Comparison of ENCODE assay signal across 1 cellular context in genomic region chr6:43052225-43052841, GRCh38.
TF ChIP-seq lines count a peak whose summit lies in the region.

No MANE protein-coding gene starts in this region.

TF ChIP-seq in K562, 482 proteins besides CTCF, POLR2A, EP300 and RAD21:
- TF ChIP-seq FOXO4 (CRISPR knock-in tag; IDR thresholded peaks at IDR 0.05): no peak
- TF ChIP-seq ETV1 (tag; conservative IDR thresholded peaks at IDR 0.05; ENCODE audit: low read depth): no peak
- no peak for TF ChIP-seq FOXK1 (CRISPR knock-in tag; IDR thresholded peaks at IDR 0.05; ENCODE audit: borderline replicate concordance)
- TF ChIP-seq POLR2AphosphoS5 (IDR thresholded peaks at IDR 0.05; ENCODE audit: control insufficient read depth, insufficient read depth, low read depth, low read length): no peak
- peak; percentile 62 for TF ChIP-seq POLR2G (IDR thresholded peaks at IDR 0.05; ENCODE audit: low read depth, low read length)
- no peak for TF ChIP-seq SAP30 (IDR thresholded peaks at IDR 0.05; ENCODE audit: borderline replicate concordance, insufficient read depth, low read depth, low read length, poor library complexity, severe bottlenecking)
- TF ChIP-seq ZNF639 (CRISPR knock-in tag; conservative IDR thresholded peaks at IDR 0.05 in 1 of 2, IDR thresholded peaks at IDR 0.05 in 1 of 2): 0 out of 4 replicates have a peak, but pooled peaks of 1 of the 2 experiments have one; percentile 3
- 0 out of 2 replicates have a peak, but pooled peaks have one; percentile 29 for TF ChIP-seq CBFB (CRISPR knock-in tag; IDR thresholded peaks at IDR 0.05)
- TF ChIP-seq NR2F6 (CRISPR knock-in tag; IDR thresholded peaks at IDR 0.05): no peak
- no peak for TF ChIP-seq ZKSCAN8 (CRISPR knock-in tag; IDR thresholded peaks at IDR 0.05)
- 0 out of 4 replicates have a peak, but pooled peaks of 1 of the 2 experiments have one; percentile 28 for TF ChIP-seq FOXA3 (CRISPR knock-in tag; conservative IDR thresholded peaks at IDR 0.05 in 1 of 2, IDR thresholded peaks at IDR 0.05 in 1 of 2)
- no peak for TF ChIP-seq NRF1 (conservative IDR thresholded peaks at IDR 0.05 in 1 of 2, IDR thresholded peaks at IDR 0.05 in 1 of 2)
- no peak for TF ChIP-seq HCFC1 (IDR thresholded peaks at IDR 0.05; ENCODE audit: low read depth, low read length)
- TF ChIP-seq GATA2 (CRISPR knock-in tag; IDR thresholded peaks at IDR 0.05): 0 out of 2 replicates have a peak, but pooled peaks have one; percentile 41
- TF ChIP-seq, protein P1, sequence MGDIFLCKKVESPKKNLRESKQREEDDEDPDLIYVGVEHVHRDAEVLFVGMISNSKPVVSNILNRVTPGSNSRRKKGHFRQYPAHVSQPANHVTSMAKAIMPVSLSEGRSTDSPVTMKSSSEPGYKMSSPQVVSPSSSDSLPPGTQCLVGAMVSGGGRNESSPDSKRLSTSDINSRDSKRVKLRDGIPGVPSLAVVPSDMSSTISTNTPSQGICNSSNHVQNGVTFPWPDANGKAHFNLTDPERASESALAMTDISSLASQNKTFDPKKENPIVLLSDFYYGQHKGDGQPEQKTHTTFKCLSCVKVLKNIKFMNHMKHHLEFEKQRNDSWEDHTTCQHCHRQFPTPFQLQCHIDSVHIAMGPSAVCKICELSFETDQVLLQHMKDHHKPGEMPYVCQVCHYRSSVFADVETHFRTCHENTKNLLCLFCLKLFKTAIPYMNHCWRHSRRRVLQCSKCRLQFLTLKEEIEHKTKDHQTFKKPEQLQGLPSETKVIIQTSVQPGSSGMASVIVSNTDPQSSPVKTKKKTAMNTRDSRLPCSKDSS (IDR thresholded peaks at IDR 0.05; ENCODE audit: low read depth, partially characterized antibody): no peak
- no peak for TF ChIP-seq MITF (IDR thresholded peaks at IDR 0.05)
- TF ChIP-seq ZNF41 (CRISPR knock-in tag; conservative IDR thresholded peaks at IDR 0.05): no peak
- no peak for TF ChIP-seq RFX5 (IDR thresholded peaks at IDR 0.05; ENCODE audit: low read depth, low read length)
- TF ChIP-seq KAT7 (CRISPR knock-in tag; IDR thresholded peaks at IDR 0.05; ENCODE audit: borderline replicate concordance): peak; percentile 68; the same call in 1 of the 2 replicates
- 0 out of 2 replicates have a peak, but pooled peaks have one; percentile 69 for TF ChIP-seq FOXP1 (CRISPR knock-in tag; IDR thresholded peaks at IDR 0.05)
- no peak for TF ChIP-seq ZNF830 (CRISPR knock-in tag; IDR thresholded peaks at IDR 0.05)
- TF ChIP-seq E2F1 (CRISPR knock-in tag; IDR thresholded peaks at IDR 0.05): peak; percentile 35; the same call in 1 of the 2 replicates
- TF ChIP-seq, protein P2, sequence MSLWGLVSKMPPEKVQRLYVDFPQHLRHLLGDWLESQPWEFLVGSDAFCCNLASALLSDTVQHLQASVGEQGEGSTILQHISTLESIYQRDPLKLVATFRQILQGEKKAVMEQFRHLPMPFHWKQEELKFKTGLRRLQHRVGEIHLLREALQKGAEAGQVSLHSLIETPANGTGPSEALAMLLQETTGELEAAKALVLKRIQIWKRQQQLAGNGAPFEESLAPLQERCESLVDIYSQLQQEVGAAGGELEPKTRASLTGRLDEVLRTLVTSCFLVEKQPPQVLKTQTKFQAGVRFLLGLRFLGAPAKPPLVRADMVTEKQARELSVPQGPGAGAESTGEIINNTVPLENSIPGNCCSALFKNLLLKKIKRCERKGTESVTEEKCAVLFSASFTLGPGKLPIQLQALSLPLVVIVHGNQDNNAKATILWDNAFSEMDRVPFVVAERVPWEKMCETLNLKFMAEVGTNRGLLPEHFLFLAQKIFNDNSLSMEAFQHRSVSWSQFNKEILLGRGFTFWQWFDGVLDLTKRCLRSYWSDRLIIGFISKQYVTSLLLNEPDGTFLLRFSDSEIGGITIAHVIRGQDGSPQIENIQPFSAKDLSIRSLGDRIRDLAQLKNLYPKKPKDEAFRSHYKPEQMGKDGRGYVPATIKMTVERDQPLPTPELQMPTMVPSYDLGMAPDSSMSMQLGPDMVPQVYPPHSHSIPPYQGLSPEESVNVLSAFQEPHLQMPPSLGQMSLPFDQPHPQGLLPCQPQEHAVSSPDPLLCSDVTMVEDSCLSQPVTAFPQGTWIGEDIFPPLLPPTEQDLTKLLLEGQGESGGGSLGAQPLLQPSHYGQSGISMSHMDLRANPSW (CRISPR knock-in tag; IDR thresholded peaks at IDR 0.05): 0 out of 2 replicates have a peak, but pooled peaks have one; percentile 34
- no peak for TF ChIP-seq TAF7 (tag; IDR thresholded peaks at IDR 0.05)
- TF ChIP-seq POLR3A (IDR thresholded peaks at IDR 0.05; ENCODE audit: borderline replicate concordance, extremely low read depth, insufficient read depth, insufficient read length): no peak
- TF ChIP-seq DPF2 (IDR thresholded peaks at IDR 0.05): no peak
TF ChIP-seq in K562: peak in this region for 9.
